1 cellular context compared by ENCODE assay signal in genomic region chr9:128684325-128685021, GRCh38.
TF ChIP-seq lines count a peak whose summit lies in the region.

No MANE protein-coding gene starts in this region.

TF ChIP-seq in GM12878, 131 proteins besides CTCF, POLR2A, EP300 and RAD21 (continued from another document):
- TF ChIP-seq RELA (IDR thresholded peaks at IDR 0.05; ENCODE audit: borderline replicate concordance, partially characterized antibody) (no peak), USF1 (IDR thresholded peaks at IDR 0.05; ENCODE audit: borderline replicate concordance, extremely low read length, insufficient read depth, low read depth, low read length) (peak; percentile 85), BACH1 (IDR thresholded peaks at IDR 0.05; ENCODE audit: borderline replicate concordance) (peak; percentile 38; the same call in 1 of the 2 replicates), ZNF24 (IDR thresholded peaks at IDR 0.05) (no peak; the same call in 1 of the 2 replicates), CHD2 (IDR thresholded peaks at IDR 0.05; ENCODE audit: borderline replicate concordance, low read depth, low read length) (0 out of 2 replicates have a peak, but pooled peaks have one; percentile 7), SMC3 (IDR thresholded peaks at IDR 0.05; ENCODE audit: borderline replicate concordance, low read length) (no peak), SREBF2 (IDR thresholded peaks at IDR 0.05; ENCODE audit: low read length) (no peak), EZH2 (IDR thresholded peaks at IDR 0.05; ENCODE audit: borderline replicate concordance, control insufficient read depth, low read depth, low read length) (no peak), DPF2 (IDR thresholded peaks at IDR 0.05) (no peak; the same call in 1 of the 2 replicates)
- TF ChIP-seq, protein P1, sequence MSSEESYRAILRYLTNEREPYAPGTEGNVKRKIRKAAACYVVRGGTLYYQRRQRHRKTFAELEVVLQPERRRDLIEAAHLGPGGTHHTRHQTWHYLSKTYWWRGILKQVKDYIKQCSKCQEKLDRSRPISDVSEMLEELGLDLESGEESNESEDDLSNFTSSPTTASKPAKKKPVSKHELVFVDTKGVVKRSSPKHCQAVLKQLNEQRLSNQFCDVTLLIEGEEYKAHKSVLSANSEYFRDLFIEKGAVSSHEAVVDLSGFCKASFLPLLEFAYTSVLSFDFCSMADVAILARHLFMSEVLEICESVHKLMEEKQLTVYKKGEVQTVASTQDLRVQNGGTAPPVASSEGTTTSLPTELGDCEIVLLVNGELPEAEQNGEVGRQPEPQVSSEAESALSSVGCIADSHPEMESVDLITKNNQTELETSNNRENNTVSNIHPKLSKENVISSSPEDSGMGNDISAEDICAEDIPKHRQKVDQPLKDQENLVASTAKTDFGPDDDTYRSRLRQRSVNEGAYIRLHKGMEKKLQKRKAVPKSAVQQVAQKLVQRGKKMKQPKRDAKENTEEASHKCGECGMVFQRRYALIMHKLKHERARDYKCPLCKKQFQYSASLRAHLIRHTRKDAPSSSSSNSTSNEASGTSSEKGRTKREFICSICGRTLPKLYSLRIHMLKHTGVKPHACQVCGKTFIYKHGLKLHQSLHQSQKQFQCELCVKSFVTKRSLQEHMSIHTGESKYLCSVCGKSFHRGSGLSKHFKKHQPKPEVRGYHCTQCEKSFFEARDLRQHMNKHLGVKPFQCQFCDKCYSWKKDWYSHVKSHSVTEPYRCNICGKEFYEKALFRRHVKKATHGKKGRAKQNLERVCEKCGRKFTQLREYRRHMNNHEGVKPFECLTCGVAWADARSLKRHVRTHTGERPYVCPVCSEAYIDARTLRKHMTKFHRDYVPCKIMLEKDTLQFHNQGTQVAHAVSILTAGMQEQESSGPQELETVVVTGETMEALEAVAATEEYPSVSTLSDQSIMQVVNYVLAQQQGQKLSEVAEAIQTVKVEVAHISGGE (CRISPR knock-in tag; IDR thresholded peaks at IDR 0.05), result no peak
- TF ChIP-seq, protein P2, sequence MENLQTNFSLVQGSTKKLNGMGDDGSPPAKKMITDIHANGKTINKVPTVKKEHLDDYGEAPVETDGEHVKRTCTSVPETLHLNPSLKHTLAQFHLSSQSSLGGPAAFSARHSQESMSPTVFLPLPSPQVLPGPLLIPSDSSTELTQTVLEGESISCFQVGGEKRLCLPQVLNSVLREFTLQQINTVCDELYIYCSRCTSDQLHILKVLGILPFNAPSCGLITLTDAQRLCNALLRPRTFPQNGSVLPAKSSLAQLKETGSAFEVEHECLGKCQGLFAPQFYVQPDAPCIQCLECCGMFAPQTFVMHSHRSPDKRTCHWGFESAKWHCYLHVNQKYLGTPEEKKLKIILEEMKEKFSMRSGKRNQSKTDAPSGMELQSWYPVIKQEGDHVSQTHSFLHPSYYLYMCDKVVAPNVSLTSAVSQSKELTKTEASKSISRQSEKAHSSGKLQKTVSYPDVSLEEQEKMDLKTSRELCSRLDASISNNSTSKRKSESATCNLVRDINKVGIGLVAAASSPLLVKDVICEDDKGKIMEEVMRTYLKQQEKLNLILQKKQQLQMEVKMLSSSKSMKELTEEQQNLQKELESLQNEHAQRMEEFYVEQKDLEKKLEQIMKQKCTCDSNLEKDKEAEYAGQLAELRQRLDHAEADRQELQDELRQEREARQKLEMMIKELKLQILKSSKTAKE (IDR thresholded peaks at IDR 0.05; ENCODE audit: low read depth, poor library complexity, severe bottlenecking), result no peak
